In the genomic region with DNA sequence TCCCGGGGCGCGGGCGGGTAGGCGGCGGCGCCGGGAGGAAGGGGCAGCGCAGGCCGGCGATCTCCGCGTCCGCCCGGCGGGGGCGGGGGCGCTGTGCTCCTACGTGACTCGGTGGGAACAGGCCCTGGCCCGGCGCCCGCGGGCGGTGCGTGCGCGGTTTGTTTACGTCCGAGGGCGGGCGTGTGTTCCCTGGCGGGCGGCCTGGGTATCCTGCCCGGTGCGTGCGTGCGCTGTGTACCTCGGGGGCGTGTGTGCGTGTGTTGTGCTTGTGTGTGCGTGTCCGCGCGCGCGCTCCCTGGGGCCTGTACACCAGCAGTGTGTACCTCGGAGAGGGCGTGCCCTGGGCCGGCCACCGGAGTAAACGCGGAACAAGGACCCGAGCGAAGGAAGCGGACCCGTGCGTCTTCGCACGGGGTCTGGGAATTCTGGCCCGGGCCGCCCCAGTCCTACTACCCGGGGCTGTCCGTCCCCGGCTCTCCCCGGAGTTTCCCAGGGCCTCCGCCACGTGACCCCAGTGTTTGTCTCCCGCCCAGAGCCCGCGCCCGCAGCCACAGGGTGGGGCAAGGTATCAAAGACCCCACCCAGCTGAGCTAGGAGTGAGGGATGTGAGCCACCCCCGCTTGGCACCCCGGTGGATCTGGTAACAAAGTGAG, we compare ENCODE assay signal across 8 cellular contexts. TPM values are rescaled to one million over a fixed set of nuclear protein-coding genes. Genes with fewer than 3 reads are reported as not detected.
DNase-seq lines count a peak whose midpoint lies in the region; ATAC-seq and TF ChIP-seq lines count a peak whose summit lies in the region.

No MANE protein-coding gene starts in this region.

- H3K4me3 Mint-ChIP-seq in memory B cell = peak overlapping the region; percentile 88
- H3K4me3 Mint-ChIP-seq in stimulated activated memory B cell treated with anti-CD40 and anti-IgM and Interleukin-4, amounts not matched to agents 10 μg/mL and 1 μg/mL and 100 μg/mL, for 72 hours = peak overlapping the region; percentile 80

- DNase-seq in Caki2 (ENCODE audit: low read depth) (peak; percentile 75), NB4 (ENCODE audit: low read depth) (peak; percentile 76), memory B cell (ENCODE audit: low spot score in 2 of 2) (peak; percentile 38 to 57), germinal center (ENCODE audit: low spot score) (no peak)
- DNase-seq in activated CD4-positive, alpha-beta T cell treated with anti-CD3 and anti-CD28 coated beads, Interleukin-2, amount 50 U/mL, for 48 hours = peak; percentile 66 to 74
- DNase-seq in effector CD8-positive, alpha-beta T cell (lab: John Stamatoyannopoulos, UW) = peak; percentile 45

- peak overlapping the region; percentile 73 for H3K27ac Mint-ChIP-seq in memory B cell
- H3K27ac Mint-ChIP-seq in stimulated activated memory B cell treated with anti-CD40 and anti-IgM and Interleukin-4, amounts not matched to agents 10 μg/mL and 1 μg/mL and 100 μg/mL, for 72 hours = peak overlapping the region; percentile 36

- no peaks in the 10 kb centered on the region for H3K9me3 Mint-ChIP-seq in memory B cell
- peaks cover 3% of the 10 kb centered on the region for H3K9me3 Mint-ChIP-seq in stimulated activated memory B cell treated with anti-CD40 and anti-IgM and Interleukin-4, amounts not matched to agents 10 μg/mL and 1 μg/mL and 100 μg/mL, for 72 hours

- no peaks in the 10 kb centered on the region for H3K36me3 Mint-ChIP-seq in memory B cell
- H3K36me3 Mint-ChIP-seq in stimulated activated memory B cell treated with anti-CD40 and anti-IgM and Interleukin-4, amounts not matched to agents 10 μg/mL and 1 μg/mL and 100 μg/mL, for 72 hours = no peaks in the 10 kb centered on the region

- H3K4me3 ChIP-seq in NB4 (ENCODE audit: low read depth, low read length) = peak overlapping the region; percentile 51

- TF ChIP-seq POLR2A in NB4 (IDR thresholded peaks at IDR 0.05; ENCODE audit: extremely low read depth, insufficient read length) = no peak

- TF ChIP-seq CTCF in NB4 (IDR thresholded peaks at IDR 0.05; ENCODE audit: low read depth, low read length) = no peak

- ATAC-seq in GM21737 (IDR thresholded peaks at IDR 0.05; ENCODE audit: unreplicated experiment) = peak; percentile 20
- peak; percentile 49 for ATAC-seq in memory B cell (ENCODE audit: low read depth)
- ATAC-seq in stimulated activated memory B cell treated with anti-CD40 and anti-IgM and Interleukin-4, amounts not matched to agents 10 μg/mL and 1 μg/mL and 100 μg/mL, for 72 hours = peak; percentile 65

- H3K4me1 Mint-ChIP-seq in memory B cell = peaks cover 31% of the 10 kb centered on the region
- H3K4me1 Mint-ChIP-seq in stimulated activated memory B cell treated with anti-CD40 and anti-IgM and Interleukin-4, amounts not matched to agents 10 μg/mL and 1 μg/mL and 100 μg/mL, for 72 hours = peaks cover 52% of the 10 kb centered on the region

- in situ Hi-C loops in Caki2 (cut with HindIII; ENCODE audit: low pct_unique_long_range_greater_than_20kb, low sequenced_read_pairs) = no loop called here

- no peaks in the 10 kb centered on the region for H3K27me3 Mint-ChIP-seq in memory B cell
- H3K27me3 Mint-ChIP-seq in stimulated activated memory B cell treated with anti-CD40 and anti-IgM and Interleukin-4, amounts not matched to agents 10 μg/mL and 1 μg/mL and 100 μg/mL, for 72 hours = no peaks in the 10 kb centered on the region

RNA-seq across cellular contexts. Expression of gene MAFF, which starts 0.8 kb away (rescaled TPM):
- total RNA-seq in Caki2 (2014; rRNA removed; shearing (Covaris generic); ENCODE audit: low replicate concordance) = 24.5 and 29.3 TPM in 2 replicates

RNA-seq across cellular contexts. Expression of gene PLA2G6, which starts 20.9 kb away (rescaled TPM):
- total RNA-seq in Caki2 (2014; rRNA removed; shearing (Covaris generic); ENCODE audit: low replicate concordance) = 12.6 and 13.4 TPM in 2 replicates
